Comparison of ENCODE assay signal across 2 cellular contexts in the genomic region with DNA sequence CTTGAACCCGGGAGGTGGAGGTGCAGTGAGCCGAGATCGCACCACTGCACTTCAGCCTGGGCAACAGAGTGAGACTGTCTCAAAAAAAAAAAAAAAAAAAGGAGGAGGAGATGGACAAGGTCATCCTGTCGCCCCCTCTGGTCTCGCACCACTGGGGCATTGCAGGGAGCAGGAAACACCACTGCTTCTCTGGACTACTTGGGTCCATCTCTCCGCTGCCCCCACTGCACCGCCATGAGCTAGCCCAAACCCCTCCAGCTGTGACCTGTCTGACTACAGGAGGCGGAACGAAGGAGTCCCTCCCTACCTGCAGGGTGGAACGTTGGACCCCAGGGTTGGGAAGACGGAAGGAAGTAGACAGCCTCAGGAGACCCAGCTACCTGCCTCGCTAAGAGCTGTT.
TF ChIP-seq lines count a peak whose summit lies in the region.

No MANE protein-coding gene starts in this region.

TF ChIP-seq in GM23338, 12 proteins besides CTCF, POLR2A, EP300 and RAD21 (continues in another document):
- TF ChIP-seq EZH2 (IDR thresholded peaks at IDR 0.05; ENCODE audit: low read depth, unreplicated experiment) (no peak), POLR2AphosphoS5 (IDR thresholded peaks at IDR 0.05; ENCODE audit: low read depth) (no peak), CREB1 (CRISPR knock-in tag; IDR thresholded peaks at IDR 0.05; ENCODE audit: low read depth) (no peak), NANOG (IDR thresholded peaks at IDR 0.05; ENCODE audit: borderline replicate concordance) (no peak), JUNB (IDR thresholded peaks at IDR 0.05; ENCODE audit: unreplicated experiment) (no peak), ZNF331 (CRISPR knock-in tag; IDR thresholded peaks at IDR 0.05; ENCODE audit: low read depth) (no peak), ETS1 (IDR thresholded peaks at IDR 0.05) (no peak), EZH2phosphoT487 (IDR thresholded peaks at IDR 0.05; ENCODE audit: unreplicated experiment) (no peak), REST (IDR thresholded peaks at IDR 0.05; ENCODE audit: unreplicated experiment) (no peak), ZNF114 (CRISPR knock-in tag; IDR thresholded peaks at IDR 0.05) (no peak), STAT1 (IDR thresholded peaks at IDR 0.05; ENCODE audit: unreplicated experiment) (no peak)

TF ChIP-seq in HepG2, 621 proteins besides CTCF, POLR2A, EP300 and RAD21:
- no peak for TF ChIP-seq ZNF180 (CRISPR knock-in tag; IDR thresholded peaks at IDR 0.05; ENCODE audit: borderline replicate concordance, low read depth)
- no peak for TF ChIP-seq FOSL1 (CRISPR knock-in tag; IDR thresholded peaks at IDR 0.05; ENCODE audit: borderline replicate concordance)
- TF ChIP-seq ZSCAN20 (CRISPR knock-in tag; IDR thresholded peaks at IDR 0.05; ENCODE audit: borderline replicate concordance) = no peak
- 0 out of 2 replicates have a peak, but pooled peaks have one; percentile 18 for TF ChIP-seq ZNF225 (CRISPR knock-in tag; IDR thresholded peaks at IDR 0.05)
- no peak for TF ChIP-seq HMGXB3 (CRISPR knock-in tag; IDR thresholded peaks at IDR 0.05; ENCODE audit: borderline replicate concordance)
- no peak for TF ChIP-seq RBFOX2 (IDR thresholded peaks at IDR 0.05; ENCODE audit: low read depth, low read length)
- TF ChIP-seq DMTF1 (CRISPR knock-in tag; IDR thresholded peaks at IDR 0.05) = no peak
- no peak for TF ChIP-seq BATF2 (CRISPR knock-in tag; IDR thresholded peaks at IDR 0.05)
- no peak for TF ChIP-seq ZNF296 (CRISPR knock-in tag; conservative IDR thresholded peaks at IDR 0.05)
- TF ChIP-seq SP2 (CRISPR knock-in tag; IDR thresholded peaks at IDR 0.05) = no peak
- no peak for TF ChIP-seq ZNF775 (CRISPR knock-in tag; IDR thresholded peaks at IDR 0.05; ENCODE audit: borderline replicate concordance)
- TF ChIP-seq ZFY (CRISPR knock-in tag; IDR thresholded peaks at IDR 0.05) = no peak
- TF ChIP-seq, protein P1, sequence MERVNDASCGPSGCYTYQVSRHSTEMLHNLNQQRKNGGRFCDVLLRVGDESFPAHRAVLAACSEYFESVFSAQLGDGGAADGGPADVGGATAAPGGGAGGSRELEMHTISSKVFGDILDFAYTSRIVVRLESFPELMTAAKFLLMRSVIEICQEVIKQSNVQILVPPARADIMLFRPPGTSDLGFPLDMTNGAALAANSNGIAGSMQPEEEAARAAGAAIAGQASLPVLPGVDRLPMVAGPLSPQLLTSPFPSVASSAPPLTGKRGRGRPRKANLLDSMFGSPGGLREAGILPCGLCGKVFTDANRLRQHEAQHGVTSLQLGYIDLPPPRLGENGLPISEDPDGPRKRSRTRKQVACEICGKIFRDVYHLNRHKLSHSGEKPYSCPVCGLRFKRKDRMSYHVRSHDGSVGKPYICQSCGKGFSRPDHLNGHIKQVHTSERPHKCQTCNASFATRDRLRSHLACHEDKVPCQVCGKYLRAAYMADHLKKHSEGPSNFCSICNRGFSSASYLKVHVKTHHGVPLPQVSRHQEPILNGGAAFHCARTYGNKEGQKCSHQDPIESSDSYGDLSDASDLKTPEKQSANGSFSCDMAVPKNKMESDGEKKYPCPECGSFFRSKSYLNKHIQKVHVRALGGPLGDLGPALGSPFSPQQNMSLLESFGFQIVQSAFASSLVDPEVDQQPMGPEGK (CRISPR knock-in tag; IDR thresholded peaks at IDR 0.05) = no peak
- TF ChIP-seq UBTF (CRISPR knock-in tag; IDR thresholded peaks at IDR 0.05) = 0 out of 2 replicates have a peak, but pooled peaks have one; percentile 15
- no peak for TF ChIP-seq ZNF570 (CRISPR knock-in tag; IDR thresholded peaks at IDR 0.05; ENCODE audit: borderline replicate concordance)
- TF ChIP-seq JUNB (CRISPR knock-in tag; IDR thresholded peaks at IDR 0.05; ENCODE audit: borderline replicate concordance) = no peak
- no peak for TF ChIP-seq NFYB (CRISPR knock-in tag; IDR thresholded peaks at IDR 0.05)
- no peak for TF ChIP-seq MAFF (IDR thresholded peaks at IDR 0.05; ENCODE audit: low read depth, low read length)
- TF ChIP-seq, protein P2, sequence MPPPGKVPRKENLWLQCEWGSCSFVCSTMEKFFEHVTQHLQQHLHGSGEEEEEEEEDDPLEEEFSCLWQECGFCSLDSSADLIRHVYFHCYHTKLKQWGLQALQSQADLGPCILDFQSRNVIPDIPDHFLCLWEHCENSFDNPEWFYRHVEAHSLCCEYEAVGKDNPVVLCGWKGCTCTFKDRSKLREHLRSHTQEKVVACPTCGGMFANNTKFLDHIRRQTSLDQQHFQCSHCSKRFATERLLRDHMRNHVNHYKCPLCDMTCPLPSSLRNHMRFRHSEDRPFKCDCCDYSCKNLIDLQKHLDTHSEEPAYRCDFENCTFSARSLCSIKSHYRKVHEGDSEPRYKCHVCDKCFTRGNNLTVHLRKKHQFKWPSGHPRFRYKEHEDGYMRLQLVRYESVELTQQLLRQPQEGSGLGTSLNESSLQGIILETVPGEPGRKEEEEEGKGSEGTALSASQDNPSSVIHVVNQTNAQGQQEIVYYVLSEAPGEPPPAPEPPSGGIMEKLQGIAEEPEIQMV (CRISPR knock-in tag; IDR thresholded peaks at IDR 0.05; ENCODE audit: low read depth) = no peak
- no peak for TF ChIP-seq SP140L (CRISPR knock-in tag; IDR thresholded peaks at IDR 0.05; ENCODE audit: borderline replicate concordance)
- TF ChIP-seq ZNF362 (CRISPR knock-in tag; IDR thresholded peaks at IDR 0.05; ENCODE audit: borderline replicate concordance) = peak; percentile 72; the same call in 1 of the 2 replicates
- TF ChIP-seq ZNF713 (CRISPR knock-in tag; IDR thresholded peaks at IDR 0.05) = no peak
- no peak for TF ChIP-seq CHD4 (IDR thresholded peaks at IDR 0.05; ENCODE audit: borderline replicate concordance, low read length)
- TF ChIP-seq, protein P3, sequence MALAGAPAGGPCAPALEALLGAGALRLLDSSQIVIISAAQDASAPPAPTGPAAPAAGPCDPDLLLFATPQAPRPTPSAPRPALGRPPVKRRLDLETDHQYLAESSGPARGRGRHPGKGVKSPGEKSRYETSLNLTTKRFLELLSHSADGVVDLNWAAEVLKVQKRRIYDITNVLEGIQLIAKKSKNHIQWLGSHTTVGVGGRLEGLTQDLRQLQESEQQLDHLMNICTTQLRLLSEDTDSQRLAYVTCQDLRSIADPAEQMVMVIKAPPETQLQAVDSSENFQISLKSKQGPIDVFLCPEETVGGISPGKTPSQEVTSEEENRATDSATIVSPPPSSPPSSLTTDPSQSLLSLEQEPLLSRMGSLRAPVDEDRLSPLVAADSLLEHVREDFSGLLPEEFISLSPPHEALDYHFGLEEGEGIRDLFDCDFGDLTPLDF (CRISPR knock-in tag; IDR thresholded peaks at IDR 0.05) = no peak
- no peak for TF ChIP-seq ZNF24 (IDR thresholded peaks at IDR 0.05)
- no peak for TF ChIP-seq ZC3H4 (CRISPR knock-in tag; IDR thresholded peaks at IDR 0.05; ENCODE audit: borderline replicate concordance)
